In the genomic region with DNA sequence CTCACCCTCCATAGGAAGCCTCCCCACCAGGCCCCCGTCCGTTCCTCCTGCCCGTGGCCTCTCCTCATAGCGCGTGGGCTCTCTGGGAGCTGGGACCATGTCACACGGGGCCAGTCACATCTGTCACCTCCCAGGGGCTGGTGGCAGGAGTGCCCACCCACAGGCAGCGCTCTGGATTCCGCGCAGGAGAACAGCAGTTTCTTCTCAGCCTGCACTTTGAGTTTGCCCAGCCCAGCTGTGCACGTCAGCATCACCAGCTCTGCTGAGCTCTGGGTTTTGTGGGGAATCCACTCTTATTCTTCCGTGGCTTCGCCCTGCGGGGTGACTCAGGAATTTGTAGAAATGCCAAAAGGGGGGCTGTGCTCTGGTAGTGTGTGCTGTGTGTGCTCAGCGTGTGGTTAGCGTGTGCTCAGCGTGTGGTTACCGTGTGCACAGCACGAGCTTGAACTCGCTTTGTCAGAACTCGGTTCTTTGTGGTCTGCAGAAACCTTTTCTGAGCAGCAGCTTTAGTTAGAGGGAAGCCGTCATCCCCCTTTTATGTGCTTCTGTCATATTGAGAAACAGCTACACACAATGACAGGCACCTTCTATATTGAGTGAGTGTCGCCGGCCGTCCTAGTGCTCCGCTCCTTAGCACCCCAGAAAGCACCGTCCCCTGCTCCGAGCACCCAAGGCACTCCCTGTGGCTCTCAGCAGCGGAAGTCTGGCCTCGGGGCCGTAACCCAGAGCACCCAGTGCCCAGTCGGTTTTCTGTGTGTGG, we compare ENCODE assay signal across 1 cellular context.
TF ChIP-seq lines count a peak whose summit lies in the region.

No MANE protein-coding gene starts in this region.

TF ChIP-seq in GM23338, 12 proteins besides CTCF, POLR2A, EP300 and RAD21 (continued from another document):
- TF ChIP-seq, protein P1, sequence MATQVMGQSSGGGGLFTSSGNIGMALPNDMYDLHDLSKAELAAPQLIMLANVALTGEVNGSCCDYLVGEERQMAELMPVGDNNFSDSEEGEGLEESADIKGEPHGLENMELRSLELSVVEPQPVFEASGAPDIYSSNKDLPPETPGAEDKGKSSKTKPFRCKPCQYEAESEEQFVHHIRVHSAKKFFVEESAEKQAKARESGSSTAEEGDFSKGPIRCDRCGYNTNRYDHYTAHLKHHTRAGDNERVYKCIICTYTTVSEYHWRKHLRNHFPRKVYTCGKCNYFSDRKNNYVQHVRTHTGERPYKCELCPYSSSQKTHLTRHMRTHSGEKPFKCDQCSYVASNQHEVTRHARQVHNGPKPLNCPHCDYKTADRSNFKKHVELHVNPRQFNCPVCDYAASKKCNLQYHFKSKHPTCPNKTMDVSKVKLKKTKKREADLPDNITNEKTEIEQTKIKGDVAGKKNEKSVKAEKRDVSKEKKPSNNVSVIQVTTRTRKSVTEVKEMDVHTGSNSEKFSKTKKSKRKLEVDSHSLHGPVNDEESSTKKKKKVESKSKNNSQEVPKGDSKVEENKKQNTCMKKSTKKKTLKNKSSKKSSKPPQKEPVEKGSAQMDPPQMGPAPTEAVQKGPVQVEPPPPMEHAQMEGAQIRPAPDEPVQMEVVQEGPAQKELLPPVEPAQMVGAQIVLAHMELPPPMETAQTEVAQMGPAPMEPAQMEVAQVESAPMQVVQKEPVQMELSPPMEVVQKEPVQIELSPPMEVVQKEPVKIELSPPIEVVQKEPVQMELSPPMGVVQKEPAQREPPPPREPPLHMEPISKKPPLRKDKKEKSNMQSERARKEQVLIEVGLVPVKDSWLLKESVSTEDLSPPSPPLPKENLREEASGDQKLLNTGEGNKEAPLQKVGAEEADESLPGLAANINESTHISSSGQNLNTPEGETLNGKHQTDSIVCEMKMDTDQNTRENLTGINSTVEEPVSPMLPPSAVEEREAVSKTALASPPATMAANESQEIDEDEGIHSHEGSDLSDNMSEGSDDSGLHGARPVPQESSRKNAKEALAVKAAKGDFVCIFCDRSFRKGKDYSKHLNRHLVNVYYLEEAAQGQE (IDR thresholded peaks at IDR 0.05; ENCODE audit: unreplicated experiment) = no peak
- TF ChIP-seq CREB1 (CRISPR knock-in tag; IDR thresholded peaks at IDR 0.05; ENCODE audit: low read depth) = no peak
